17 cellular contexts compared by ENCODE assay signal in the genomic region with DNA sequence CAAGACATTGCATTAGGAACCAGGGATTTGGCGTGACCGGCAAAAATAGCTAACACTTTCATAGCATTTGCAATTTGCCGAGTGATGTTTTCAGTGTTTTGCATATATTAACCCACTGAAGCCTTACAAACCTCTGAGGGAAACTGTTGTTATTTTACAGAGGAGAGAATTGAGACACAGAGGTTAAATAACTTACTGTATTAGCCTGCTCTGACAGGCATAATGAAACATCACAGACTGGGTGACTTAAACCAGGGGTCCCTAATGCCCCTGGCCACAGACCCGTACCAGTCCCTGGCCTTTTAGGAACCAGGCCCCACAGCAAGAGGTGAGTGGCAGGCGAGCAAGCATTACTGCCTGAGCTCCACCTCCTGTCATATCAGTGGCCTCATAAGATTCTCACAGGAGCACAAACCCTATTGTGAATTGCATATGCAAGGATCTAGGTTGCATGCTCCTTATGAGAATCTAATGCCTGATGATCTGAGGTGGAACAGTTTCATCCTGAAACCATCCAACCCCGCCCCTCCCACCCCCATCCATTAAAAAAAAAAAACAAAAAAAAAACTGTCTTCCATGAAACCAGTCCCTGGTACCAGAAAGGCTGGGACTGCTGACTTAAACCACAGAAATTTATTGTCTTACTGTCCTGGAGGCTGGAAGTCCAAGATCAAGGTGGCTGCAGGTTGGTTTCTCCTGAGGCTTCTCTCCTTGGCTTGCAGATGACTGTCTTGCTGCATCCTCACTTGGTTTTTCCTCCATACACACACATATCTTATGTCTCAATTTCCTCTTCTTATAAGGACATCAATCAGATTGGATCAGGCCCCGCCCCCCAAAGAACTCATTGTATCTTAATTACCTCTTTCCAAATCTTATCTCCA.
DNase-seq lines count a peak whose midpoint lies in the region; ATAC-seq and TF ChIP-seq lines count a peak whose summit lies in the region.
"Had no signal": no experiment of that assay in that cellular context is flagged by ENCODE, and none has a peak within 500 bp of the region (broad histone marks: within the 10 kb centered on the region; RNA-seq: fewer than 3 reads in every experiment).

No MANE protein-coding gene starts in this region.

- intact Hi-C loops in testis (cut with DNase I; ENCODE audit: low total_unique reads): no loop called here

- TF ChIP-seq POLR2A in testis (IDR thresholded peaks at IDR 0.05): no peak

- ATAC-seq in GM18520 (IDR thresholded peaks at IDR 0.05; ENCODE audit: unreplicated experiment) (peak; percentile 40), GM21717 (IDR thresholded peaks at IDR 0.05; ENCODE audit: unreplicated experiment) (peak; percentile 36), HG03521 (IDR thresholded peaks at IDR 0.05; ENCODE audit: unreplicated experiment) (peak; percentile 33)
- ATAC-seq: body of pancreas; naive thymus-derived CD4-positive, alpha-beta T cell; stimulated activated naive CD8-positive, alpha-beta T cell treated with anti-CD3 and anti-CD28 coated beads, Interleukin-15, Interleukin-2, amounts not matched to agents 100 U/mL and 50 U/mL, for 24 hours had no signal

- H3K36me3 ChIP-seq in BLaER1 treated with 17β-estradiol and CSF1 and Interleukin-3, amounts not matched to agents 10 nM and 100 nM: peaks cover 0 to 37% (median 24%) of the 10 kb centered on the region in 11 experiments; a peak in 18 of 22 replicates
- no peaks in the 10 kb centered on the region for H3K36me3 ChIP-seq in mesendoderm (ENCODE audit: control insufficient read depth, insufficient read depth, low read length)
- H3K36me3 ChIP-seq in testis (ENCODE audit: low read depth, missing control alignments): no peaks in the 10 kb centered on the region

- H2BK120ac ChIP-seq in mesendoderm (ENCODE audit: low read depth, low read length): no peak overlapping the region

- H3K79me2 ChIP-seq in mesendoderm (ENCODE audit: control insufficient read depth, insufficient read depth, low read length): no peaks in the 10 kb centered on the region

- no peak overlapping the region; a peak in 1 of 20 replicates for H3K4me3 ChIP-seq in BLaER1 treated with 17β-estradiol and CSF1 and Interleukin-3, amounts not matched to agents 10 nM and 100 nM
- H3K4me3 ChIP-seq in mesendoderm (ENCODE audit: low read length): no peak overlapping the region
- no peak overlapping the region for H3K4me3 ChIP-seq in testis
- H3K4me3 ChIP-seq: body of pancreas had no signal

- H4K20me1 ChIP-seq in BLaER1 treated with 17β-estradiol and CSF1 and Interleukin-3, amounts not matched to agents 10 nM and 100 nM: peaks cover 0 to 39% (median 0%) of the 10 kb centered on the region in 11 experiments; a peak in 7 of 22 replicates

- no peak overlapping the region for H3K23ac ChIP-seq in mesendoderm (ENCODE audit: low read length)

- WGBS in mesendoderm (ENCODE audit: extremely low coverage, insufficient coverage, low lambda C conversion rate): no CpG with 5 or more reads among the region's 7 CpGs
- 82 to 97% methylated on average over 7 of the region's 7 CpGs for WGBS in testis, 2 donors

- H2BK15ac ChIP-seq in mesendoderm (replicated peaks; ENCODE audit: low read depth): no peak overlapping the region

- TF ChIP-seq CTCF in testis (IDR thresholded peaks at IDR 0.05): no peak

- no peak overlapping the region for H4K5ac ChIP-seq in mesendoderm (ENCODE audit: low read length)

- H3K27ac ChIP-seq in BLaER1 treated with 17β-estradiol and CSF1 and Interleukin-3, amounts not matched to agents 10 nM and 100 nM: peak overlapping the region in 9 of 11 experiments; percentile 80 to 96 (median 91); a peak in 17 of 22 replicates
- H3K27ac ChIP-seq in mesendoderm (ENCODE audit: low read depth, low read length) (no peak overlapping the region), testis (no peak overlapping the region)
- H3K27ac ChIP-seq: body of pancreas, C4-2B had no signal

- no peak overlapping the region for H3K56ac ChIP-seq in mesendoderm (ENCODE audit: low read length)

- H3K9me3 ChIP-seq in BLaER1 treated with 17β-estradiol and CSF1 and Interleukin-3, amounts not matched to agents 10 nM and 100 nM (replicated peaks in 1 of 11): peaks cover 0 to 17% (median 12%) of the 10 kb centered on the region in 11 experiments; a peak in 18 of 22 replicates
- H3K9me3 ChIP-seq in testis: no peaks in the 10 kb centered on the region
- H3K9me3 ChIP-seq: body of pancreas, SK-N-SH had no signal

- no peaks in the 10 kb centered on the region for H3K79me1 ChIP-seq in mesendoderm (ENCODE audit: low read length)

- no peak overlapping the region for H3K9ac ChIP-seq in BLaER1 treated with 17β-estradiol and CSF1 and Interleukin-3, amounts not matched to agents 10 nM and 100 nM
- no peak overlapping the region for H3K9ac ChIP-seq in mesendoderm (ENCODE audit: low read length)
- H3K9ac ChIP-seq: SK-N-SH had no signal

- no peak overlapping the region for H4K8ac ChIP-seq in mesendoderm (ENCODE audit: low read depth, low read length)

- no peak overlapping the region for H2AK5ac ChIP-seq in mesendoderm (ENCODE audit: low read length)

- peak overlapping the region in 8 of 11 experiments; percentile 64 to 95 (median 91); a peak in 12 of 22 replicates for H3K4me2 ChIP-seq in BLaER1 treated with 17β-estradiol and CSF1 and Interleukin-3, amounts not matched to agents 10 nM and 100 nM
- no peak overlapping the region for H3K4me2 ChIP-seq in mesendoderm (ENCODE audit: low read length)
- H3K4me2 ChIP-seq: SK-N-SH had no signal

- no peak for DNase-seq in mesendoderm
- DNase-seq in SIG-M5 treated with dmso at 0.1 percent for 504 hours (lab: John Stamatoyannopoulos, UW; ENCODE audit: unreplicated experiment): no peak
- no peak for DNase-seq in testis
- DNase-seq in epidermal melanocyte (ENCODE audit: insufficient read length, low spot score): no peak
- DNase-seq: body of pancreas; erythroblast; MM.1S; naive thymus-derived CD4-positive, alpha-beta T cell; NCI-H748 treated with DMSO at 0.1 percent for 48 hours; SK-N-SH; stimulated activated CD4-positive, alpha-beta T cell treated with anti-CD3 and anti-CD28 coated beads, Interleukin-12 subunit alpha, Interleukin-12 subunit beta, amount 100 ng/mL, for 4 hours; stimulated activated naive CD8-positive, alpha-beta T cell treated with anti-CD3 and anti-CD28 coated beads, Interleukin-15, Interleukin-2, amounts not matched to agents 100 U/mL and 50 U/mL, for 24 hours had no signal

- no peak overlapping the region for H3K18ac ChIP-seq in mesendoderm (ENCODE audit: low read length)

- H2BK5ac ChIP-seq in mesendoderm (ENCODE audit: low read length): no peak overlapping the region

- H3K27me3 ChIP-seq in BLaER1 treated with 17β-estradiol and CSF1 and Interleukin-3, amounts not matched to agents 10 nM and 100 nM: no peaks in the 10 kb centered on the region
- H3K27me3 ChIP-seq in mesendoderm (ENCODE audit: insufficient read depth, low read length, poor library complexity) (no peaks in the 10 kb centered on the region), testis (no peaks in the 10 kb centered on the region)
- H3K27me3 ChIP-seq: body of pancreas had no signal

- H3K4me1 ChIP-seq in BLaER1 treated with 17β-estradiol and CSF1 and Interleukin-3, amounts not matched to agents 10 nM and 100 nM: peaks cover 78 to 99% (median 96%) of the 10 kb centered on the region in 10 experiments
- peaks cover 2% of the 10 kb centered on the region for H3K4me1 ChIP-seq in mesendoderm (ENCODE audit: control insufficient read depth, low read depth, low read length)
- peaks cover 7% of the 10 kb centered on the region for H3K4me1 ChIP-seq in testis

- H3K4ac ChIP-seq in mesendoderm (ENCODE audit: low read depth, low read length): no peak overlapping the region

Comparison
In these comparisons a context has a peak if more than half of its experiments do, and no peak if none do; other contexts are left out.
1. H3K27ac ChIP-seq: peak in BLaER1 treated with 17β-estradiol and CSF1 and Interleukin-3, amounts not matched to agents 10 nM and 100 nM (9 of 11); none in mesendoderm (single experiment) and testis (0 of 2).
2. Peak in every context shown above with its lines, with median percentiles within 50 percentile points of each other: ATAC-seq.